In genomic region chr2:221716434-221717303, GRCh38 we compare ENCODE assay signal across 1 cellular context.
TF ChIP-seq lines count a peak whose summit lies in the region.

No MANE protein-coding gene starts in this region.

TF ChIP-seq in IMR-90, 13 proteins besides CTCF, POLR2A, EP300 and RAD21:
- TF ChIP-seq FOS (IDR thresholded peaks at IDR 0.05; ENCODE audit: low read depth, low read length) = no peak
- no peak for TF ChIP-seq RFX5 (IDR thresholded peaks at IDR 0.05; ENCODE audit: low read depth, low read length)
- TF ChIP-seq MAFK (IDR thresholded peaks at IDR 0.05; ENCODE audit: low read depth, low read length) = no peak
- TF ChIP-seq SMC3 (IDR thresholded peaks at IDR 0.05; ENCODE audit: low read depth, low read length) = no peak
- no peak for TF ChIP-seq RCOR1 (IDR thresholded peaks at IDR 0.05; ENCODE audit: insufficient replicate concordance, low read length)
- no peak for TF ChIP-seq USF2 (IDR thresholded peaks at IDR 0.05; ENCODE audit: low read depth, low read length)
- TF ChIP-seq MAZ (IDR thresholded peaks at IDR 0.05; ENCODE audit: borderline replicate concordance, low read depth, low read length) = no peak
TF ChIP-seq in IMR-90: peak in this region for 0.
